In the genomic region with DNA sequence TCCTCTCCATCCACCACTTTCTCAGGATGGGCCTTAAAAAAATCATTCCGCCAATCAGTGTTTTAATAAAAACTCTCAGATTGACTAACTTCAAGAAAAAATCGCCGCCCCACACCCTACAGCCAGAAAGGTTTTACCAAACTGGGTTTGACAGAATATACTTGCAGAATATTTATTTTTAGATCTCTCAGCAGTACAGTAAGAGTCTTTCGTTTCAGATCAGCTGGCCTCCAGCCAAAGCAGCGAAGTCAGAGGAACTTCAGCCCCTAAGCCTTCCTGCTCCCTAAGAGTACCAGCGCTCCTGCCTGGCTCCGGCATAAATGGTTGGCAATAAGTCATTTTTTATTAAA, we compare ENCODE assay signal across 8 cellular contexts. TPM values are rescaled to one million over a fixed set of nuclear protein-coding genes. Genes with fewer than 3 reads are reported as not detected.
DNase-seq lines count a peak whose midpoint lies in the region; ATAC-seq and TF ChIP-seq lines count a peak whose summit lies in the region.

No MANE protein-coding gene starts in this region.

- CTCF ChIA-PET in activated CD8-positive, alpha-beta T cell treated with anti-CD3 and anti-CD28 coated beads, Interleukin-2, amount 10 ng/mL, durations not matched to agents 7 days and 5 days (lab: Charles Lee), result interaction anchor here (1.5 to 2.3 kb wide), 3 partner anchors 11 to 25 kb away, joined by 3 to 4 read pairs (median 3); partner anchors contain the start of gene TBC1D7

- H3K36me3 ChIP-seq in CD4-positive, CD25-positive, alpha-beta regulatory T cell (ENCODE audit: control insufficient read depth, insufficient read depth, low read length), result peaks cover 48% of the 10 kb centered on the region
- H3K36me3 ChIP-seq in right atrium auricular region, result peaks cover 23% of the 10 kb centered on the region

- peak overlapping the region; percentile 2 to 83 (median 13) for H3K27ac Mint-ChIP-seq in CD4-positive, CD25-positive, alpha-beta regulatory T cell
- H3K27ac Mint-ChIP-seq in activated CD8-positive, alpha-beta T cell treated with anti-CD3 and anti-CD28 coated beads, Interleukin-2, amount 10 ng/mL, durations not matched to agents 7 days and 5 days, result peak overlapping the region; percentile 68

- peak overlapping the region in 2 of 4 donors; percentile 10 to 46 for H3K4me3 Mint-ChIP-seq in CD4-positive, CD25-positive, alpha-beta regulatory T cell
- no peak overlapping the region for H3K4me3 Mint-ChIP-seq in activated CD8-positive, alpha-beta T cell treated with anti-CD3 and anti-CD28 coated beads, Interleukin-2, amount 10 ng/mL, durations not matched to agents 7 days and 5 days

- no peak overlapping the region for H3K27ac ChIP-seq in CD4-positive, CD25-positive, alpha-beta regulatory T cell (ENCODE audit: insufficient read depth, low read length, poor library complexity, severe bottlenecking)
- H3K27ac ChIP-seq in right atrium auricular region, result peak overlapping the region; percentile 71 to 80

- no peak for TF ChIP-seq CTCF in right atrium auricular region (IDR thresholded peaks at IDR 0.05)

- peaks cover 9 to 24% (median 19%) of the 10 kb centered on the region in 4 donors for H3K4me1 Mint-ChIP-seq in CD4-positive, CD25-positive, alpha-beta regulatory T cell
- peaks cover 23% of the 10 kb centered on the region for H3K4me1 Mint-ChIP-seq in activated CD8-positive, alpha-beta T cell treated with anti-CD3 and anti-CD28 coated beads, Interleukin-2, amount 10 ng/mL, durations not matched to agents 7 days and 5 days (ENCODE audit: low read depth)

- DNase-seq in CD4-positive, CD25-positive, alpha-beta regulatory T cell, result peak in 1 of 3 donors; percentile 34
- DNase-seq in GM19240 (ENCODE audit: insufficient read length, low spot score), result peak; percentile 57
- DNase-seq in activated CD8-positive, alpha-beta T cell treated with anti-CD3 and anti-CD28 coated beads, Interleukin-2, amount 10 ng/mL, durations not matched to agents 7 days and 5 days, result peak; percentile 22
- DNase-seq in right atrium auricular region (ENCODE audit: low spot score), result peak; percentile 80
- peak; percentile 19 to 45 for DNase-seq in stimulated activated CD4-positive, alpha-beta T cell treated with anti-CD3 and anti-CD28 coated beads, Interleukin-2, amount 100 ng/mL, for 24 hours
- no peak for DNase-seq in DMS114 treated with DMSO at 0.1 percent for 48 hours (lab: John Stamatoyannopoulos, UW; ENCODE audit: unreplicated experiment)
- DNase-seq in COR-L47 (lab: John Stamatoyannopoulos, UW), result no peak

- peaks cover 8% of the 10 kb centered on the region for H3K4me1 ChIP-seq in CD4-positive, CD25-positive, alpha-beta regulatory T cell (ENCODE audit: control insufficient read depth, insufficient read depth, low read length, poor library complexity, severe bottlenecking)
- peaks cover 0 to 38% of the 10 kb centered on the region in 2 donors for H3K4me1 ChIP-seq in right atrium auricular region

- no peaks in the 10 kb centered on the region for H3K9me3 ChIP-seq in CD4-positive, CD25-positive, alpha-beta regulatory T cell (ENCODE audit: control insufficient read depth in 2 of 2, low read length in 2 of 2)
- H3K9me3 ChIP-seq in right atrium auricular region, result no peaks in the 10 kb centered on the region

- H3K27me3 Mint-ChIP-seq in CD4-positive, CD25-positive, alpha-beta regulatory T cell, result no peaks in the 10 kb centered on the region
- H3K27me3 Mint-ChIP-seq in activated CD8-positive, alpha-beta T cell treated with anti-CD3 and anti-CD28 coated beads, Interleukin-2, amount 10 ng/mL, durations not matched to agents 7 days and 5 days (ENCODE audit: low read depth), result no peaks in the 10 kb centered on the region

- POLR2A ChIA-PET in activated CD8-positive, alpha-beta T cell treated with anti-CD3 and anti-CD28 coated beads, Interleukin-2, amount 10 ng/mL, durations not matched to agents 7 days and 5 days (lab: Charles Lee), result interaction anchor here (3.4 kb wide), 1 partner anchor 24 kb away, joined by 12 read pairs; the partner anchor contains the start of gene TBC1D7

- ATAC-seq in CD4-positive, CD25-positive, alpha-beta regulatory T cell (ENCODE audit: low read depth in 2 of 2), result peak in 1 of 2 donors; percentile 28
- ATAC-seq in HG03354 (IDR thresholded peaks at IDR 0.05; ENCODE audit: poor library complexity, severe bottlenecking, unreplicated experiment), result peak; percentile 50
- no peak for ATAC-seq in activated CD8-positive, alpha-beta T cell treated with anti-CD3 and anti-CD28 coated beads, Interleukin-2, amount 10 ng/mL, durations not matched to agents 7 days and 5 days

- peaks cover 47% of the 10 kb centered on the region for H3K36me3 Mint-ChIP-seq in CD4-positive, CD25-positive, alpha-beta regulatory T cell
- peaks cover 52% of the 10 kb centered on the region for H3K36me3 Mint-ChIP-seq in activated CD8-positive, alpha-beta T cell treated with anti-CD3 and anti-CD28 coated beads, Interleukin-2, amount 10 ng/mL, durations not matched to agents 7 days and 5 days (ENCODE audit: low read depth)

- no peak overlapping the region for H3K4me3 ChIP-seq in CD4-positive, CD25-positive, alpha-beta regulatory T cell (ENCODE audit: low read depth, low read length)
- H3K4me3 ChIP-seq in right atrium auricular region, result peak overlapping the region in 1 of 2 donors; percentile 9

- no peaks in the 10 kb centered on the region for H3K9me3 Mint-ChIP-seq in CD4-positive, CD25-positive, alpha-beta regulatory T cell
- H3K9me3 Mint-ChIP-seq in activated CD8-positive, alpha-beta T cell treated with anti-CD3 and anti-CD28 coated beads, Interleukin-2, amount 10 ng/mL, durations not matched to agents 7 days and 5 days (ENCODE audit: insufficient read depth), result no peaks in the 10 kb centered on the region

- no peaks in the 10 kb centered on the region for H3K27me3 ChIP-seq in CD4-positive, CD25-positive, alpha-beta regulatory T cell (ENCODE audit: control insufficient read depth, insufficient read depth, low read length)
- H3K27me3 ChIP-seq in right atrium auricular region, result no peaks in the 10 kb centered on the region

RNA-seq across cellular contexts. Expression of gene TBC1D7, which starts 24.7 kb away (rescaled TPM):
- total RNA-seq in CD4-positive, CD25-positive, alpha-beta regulatory T cell, result 16.2 TPM
- polyA plus RNA-seq in CD4-positive, CD25-positive, alpha-beta regulatory T cell, result 10 to 100 TPM; 18.7 to 31.3 (median 22.5) TPM
- total RNA-seq in activated CD8-positive, alpha-beta T cell treated with anti-CD3 and anti-CD28 coated beads, Interleukin-2, amount 10 ng/mL, durations not matched to agents 7 days and 5 days, result 10 to 100 TPM; 25.2 to 30.3 TPM
- 10 to 100 TPM; 15.0 to 27.0 TPM for total RNA-seq in right atrium auricular region

Comparison
In these comparisons a context has a peak if more than half of its experiments do, and no peak if none do; other contexts are left out.
1. DNase-seq: peak in GM19240 (single experiment), activated CD8-positive, alpha-beta T cell treated with anti-CD3 and anti-CD28 coated beads, Interleukin-2, amount 10 ng/mL, durations not matched to agents 7 days and 5 days (single experiment), right atrium auricular region (single experiment) and stimulated activated CD4-positive, alpha-beta T cell treated with anti-CD3 and anti-CD28 coated beads, Interleukin-2, amount 100 ng/mL, for 24 hours (2 of 2); none in DMS114 treated with DMSO at 0.1 percent for 48 hours (single experiment) and COR-L47 (single experiment).